In the genomic region with DNA sequence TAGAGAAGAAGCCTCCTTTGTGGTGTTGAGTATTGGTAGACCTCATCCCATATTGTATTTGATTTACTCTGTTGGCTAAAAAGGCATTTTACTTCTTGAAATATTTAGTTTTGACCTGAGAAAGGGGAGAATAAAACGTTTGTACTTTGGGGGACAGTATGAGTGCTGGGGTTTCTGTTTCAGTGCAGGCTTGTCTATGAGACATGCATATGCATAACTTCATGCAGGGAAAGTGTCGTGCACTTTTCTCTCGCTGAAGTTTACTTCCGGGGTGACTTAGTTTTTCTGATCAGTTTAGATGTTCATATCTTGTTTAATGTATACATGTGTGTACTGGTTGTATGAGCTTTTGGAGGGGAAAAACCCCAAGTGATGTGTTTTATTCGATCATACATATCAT, we compare ENCODE assay signal across 8 cellular contexts. TPM values are rescaled to one million over a fixed set of nuclear protein-coding genes. Genes with fewer than 3 reads are reported as not detected.
A peak's percentile ranks its signal among the peaks of the same experiment; 100 is the strongest.
DNase-seq lines count a peak whose midpoint lies in the region; ATAC-seq and TF ChIP-seq lines count a peak whose summit lies in the region.

No MANE protein-coding gene starts in this region.

- H3K9me3 ChIP-seq in Peyer's patch, result no peaks in the 10 kb centered on the region
- no peaks in the 10 kb centered on the region for H3K9me3 ChIP-seq in HAP-1

- peak overlapping the region; percentile 66 to 79 (median 74) for H3K27ac ChIP-seq in Peyer's patch

- TF ChIP-seq CTCF in Peyer's patch (IDR thresholded peaks at IDR 0.05), result no peak
- no peak for TF ChIP-seq CTCF in mesothelial cell of epicardium (IDR thresholded peaks at IDR 0.05; ENCODE audit: unreplicated experiment)
- no peak for TF ChIP-seq CTCF in glutamatergic neuron (IDR thresholded peaks at IDR 0.05; ENCODE audit: partially characterized antibody, unreplicated experiment)

- DNase-seq in Peyer's patch, result no peak
- no peak for DNase-seq in mesothelial cell of epicardium (ENCODE audit: low spot score in 2 of 2, unreplicated experiment in 2 of 2)
- no peak for DNase-seq in glutamatergic neuron
- no peak for DNase-seq in NCI-H345 (lab: John Stamatoyannopoulos, UW)
- no peak for DNase-seq in mucosa of gallbladder (ENCODE audit: low spot score)
- no peak for DNase-seq in HAP-1 (ENCODE audit: low spot score in 2 of 2)

- in situ Hi-C loops in HAP-1 (cut with MboI; ENCODE audit: low sequenced_read_pairs), result no loop called here

- H3K4me1 Mint-ChIP-seq in mesothelial cell of epicardium, result peaks cover 29% of the 10 kb centered on the region
- H3K4me1 Mint-ChIP-seq in glutamatergic neuron (ENCODE audit: low read depth, unreplicated experiment), result no peaks in the 10 kb centered on the region

- ATAC-seq in GM18502 (IDR thresholded peaks at IDR 0.05; ENCODE audit: poor library complexity, unreplicated experiment) (peak; percentile 52), GM21717 (IDR thresholded peaks at IDR 0.05; ENCODE audit: unreplicated experiment) (peak; percentile 53)

- H3K4me3 Mint-ChIP-seq in mesothelial cell of epicardium (no peak overlapping the region), glutamatergic neuron (ENCODE audit: unreplicated experiment) (no peak overlapping the region)

- H3K27ac Mint-ChIP-seq in mesothelial cell of epicardium, result peak overlapping the region; percentile 26
- H3K27ac Mint-ChIP-seq in glutamatergic neuron (ENCODE audit: unreplicated experiment), result no peak overlapping the region

- H3K27me3 ChIP-seq in Peyer's patch (no peaks in the 10 kb centered on the region), HAP-1 (ENCODE audit: low read depth) (no peaks in the 10 kb centered on the region)

- TF ChIP-seq POLR2A in Peyer's patch (IDR thresholded peaks at IDR 0.05), result no peak

- H3K36me3 ChIP-seq in Peyer's patch (no peaks in the 10 kb centered on the region), HAP-1 (replicated peaks) (no peaks in the 10 kb centered on the region)

- H3K36me3 Mint-ChIP-seq in mesothelial cell of epicardium, result peaks cover 10% of the 10 kb centered on the region
- no peaks in the 10 kb centered on the region for H3K36me3 Mint-ChIP-seq in glutamatergic neuron (ENCODE audit: unreplicated experiment)

- H3K27me3 Mint-ChIP-seq in mesothelial cell of epicardium (ENCODE audit: low read depth), result no peaks in the 10 kb centered on the region
- H3K27me3 Mint-ChIP-seq in glutamatergic neuron (ENCODE audit: unreplicated experiment), result no peaks in the 10 kb centered on the region

- peak overlapping the region; percentile 6 to 41 (median 34) for H3K4me3 ChIP-seq in Peyer's patch
- no peak overlapping the region for H3K4me3 ChIP-seq in HAP-1

- H3K4me1 ChIP-seq in Peyer's patch, result peaks cover 0 to 36% (median 14%) of the 10 kb centered on the region in 4 donors
- H3K4me1 ChIP-seq in HAP-1, result peaks cover 14% of the 10 kb centered on the region

- H3K9me3 Mint-ChIP-seq in mesothelial cell of epicardium (peaks cover 10% of the 10 kb centered on the region), glutamatergic neuron (ENCODE audit: unreplicated experiment) (no peaks in the 10 kb centered on the region)

RNA-seq across cellular contexts. Expression of gene UTRN, which starts 59.5 kb away (rescaled TPM):
- 100 to 1,000 TPM in 2 of 4 donors, 10 to 100 TPM in 2; 61.1 to 579 (median 115) TPM for total RNA-seq in Peyer's patch
- 133 to 148 TPM (median 146 TPM) in 3 replicates for total RNA-seq in mesothelial cell of epicardium
- total RNA-seq in glutamatergic neuron (ENCODE audit: unreplicated experiment), result 24.3 TPM
- total RNA-seq in mucosa of gallbladder, result 107 TPM
